ENCODE assay signal across 26 cellular contexts in genomic region chr14:104141621-104142091, GRCh38. TPM values are rescaled to one million over a fixed set of nuclear protein-coding genes. Genes with fewer than 3 reads are reported as not detected.
A peak's percentile ranks its signal among the peaks of the same experiment; 100 is the strongest.
DNase-seq lines count a peak whose midpoint lies in the region; ATAC-seq and TF ChIP-seq lines count a peak whose summit lies in the region.
"Had no signal": no experiment of that assay in that cellular context is flagged by ENCODE, and none has a peak within 500 bp of the region (broad histone marks: within the 10 kb centered on the region; RNA-seq: fewer than 3 reads in every experiment).

No MANE protein-coding gene starts in this region.

- no peak for TF ChIP-seq POLR2A in gastroesophageal sphincter (IDR thresholded peaks at IDR 0.05)

- intact Hi-C loops in activated CD4-positive, alpha-beta T cell treated with anti-CD3 and anti-CD28 coated beads for 36 hours (cut with DNase I, micrococcal nuclease), result no loop called here
- intact Hi-C loops in colonic mucosa (cut with DNase I), result no loop called here

- H3K9me3 ChIP-seq in endodermal cell (ENCODE audit: control insufficient read depth, low read length) (no peaks in the 10 kb centered on the region), gastroesophageal sphincter (no peaks in the 10 kb centered on the region), colonic mucosa (no peaks in the 10 kb centered on the region)
- H3K9me3 ChIP-seq: ascending aorta, heart right ventricle, prostate gland, suprapubic skin had no signal

- CTCF ChIA-PET in activated CD4-positive, alpha-beta T cell treated with anti-CD3 and anti-CD28 coated beads for 36 hours (lab: Charles Lee), result no interaction called here

- no peak for TF ChIP-seq EP300 in gastroesophageal sphincter (IDR thresholded peaks at IDR 0.05)

- H3K9ac ChIP-seq in endodermal cell (ENCODE audit: extremely low read depth, low read length, poor library complexity, severe bottlenecking) (no peak overlapping the region), colonic mucosa (ENCODE audit: low read depth in 2 of 2, low read length in 2 of 2) (no peak overlapping the region)

- no peaks in the 10 kb centered on the region for H3K36me3 Mint-ChIP-seq in activated CD4-positive, alpha-beta T cell treated with anti-CD3 and anti-CD28 coated beads for 36 hours (ENCODE audit: low read depth)
- H3K36me3 Mint-ChIP-seq in endodermal cell (ENCODE audit: low read depth), result peaks cover 9% of the 10 kb centered on the region
- no peaks in the 10 kb centered on the region for H3K36me3 Mint-ChIP-seq in nephron progenitor cell (ENCODE audit: low read depth)
- H3K36me3 Mint-ChIP-seq: CD8-positive, alpha-beta T cell; IgD-negative memory B cell; stimulated activated effector memory CD8-positive, alpha-beta T cell treated with anti-CD3 and anti-CD28 coated beads, Interleukin-12 subunit alpha, Interleukin-12 subunit beta, amount 100 ng/mL, for 72 hours had no signal

- DNase-seq in activated CD4-positive, alpha-beta T cell treated with anti-CD3 and anti-CD28 coated beads for 36 hours, result peak; percentile 6
- DNase-seq in activated CD4-positive, alpha-beta T cell treated with anti-CD3 and anti-CD28 coated beads for 48 hours, result no peak
- DNase-seq in H7 (peak; percentile 41), endodermal cell (peak; percentile 25), nephron progenitor cell (peak; percentile 4), colonic mucosa (no peak)
- DNase-seq: activated CD4-positive, alpha-beta T cell treated with anti-CD3 and anti-CD28 coated beads for 1 hour; activated naive CD4-positive, alpha-beta T cell treated with Interleukin-2 at 50 U/mL for 16 hours; activated T-cell treated with anti-CD3 and anti-CD28 coated beads, Interleukin-2, amount 50 U/mL, for 24 hours; central memory CD4-positive, alpha-beta T cell; DMS 273 treated with DMSO at 0.1 percent for 48 hours; NCI-H1105; NCI-H2081; NCI-H446 treated with DMSO at 0.1 percent for 48 hours had no signal

- no peaks in the 10 kb centered on the region for H3K9me3 Mint-ChIP-seq in activated CD4-positive, alpha-beta T cell treated with anti-CD3 and anti-CD28 coated beads for 36 hours (ENCODE audit: low read depth)
- H3K9me3 Mint-ChIP-seq in endodermal cell (no peaks in the 10 kb centered on the region), nephron progenitor cell (no peaks in the 10 kb centered on the region)
- H3K9me3 Mint-ChIP-seq: activated T-cell treated with anti-CD3 and anti-CD28 coated beads, Interleukin-2, amount 50 U/mL, for 24 hours; CD8-positive, alpha-beta T cell; IgD-negative memory B cell; stimulated activated effector memory CD8-positive, alpha-beta T cell treated with anti-CD3 and anti-CD28 coated beads, Interleukin-12 subunit alpha, Interleukin-12 subunit beta, amount 100 ng/mL, for 72 hours had no signal

- H3K27ac Mint-ChIP-seq in activated CD4-positive, alpha-beta T cell treated with anti-CD3 and anti-CD28 coated beads for 36 hours, result no peak overlapping the region
- no peak overlapping the region for H3K27ac Mint-ChIP-seq in endodermal cell
- no peak overlapping the region for H3K27ac Mint-ChIP-seq in nephron progenitor cell
- H3K27ac Mint-ChIP-seq: activated T-cell treated with anti-CD3 and anti-CD28 coated beads, Interleukin-2, amount 50 U/mL, for 24 hours; CD8-positive, alpha-beta T cell; IgD-negative memory B cell; stimulated activated effector memory CD8-positive, alpha-beta T cell treated with anti-CD3 and anti-CD28 coated beads, Interleukin-12 subunit alpha, Interleukin-12 subunit beta, amount 100 ng/mL, for 72 hours had no signal

- H3K4me1 Mint-ChIP-seq in activated CD4-positive, alpha-beta T cell treated with anti-CD3 and anti-CD28 coated beads for 36 hours, result peaks cover 4% of the 10 kb centered on the region
- H3K4me1 Mint-ChIP-seq in endodermal cell, result peaks cover 21% of the 10 kb centered on the region
- peaks cover 26% of the 10 kb centered on the region for H3K4me1 Mint-ChIP-seq in nephron progenitor cell

- POLR2A ChIA-PET in activated CD4-positive, alpha-beta T cell treated with anti-CD3 and anti-CD28 coated beads for 36 hours (lab: Charles Lee), result no interaction called here

- no peak overlapping the region for H3K4me3 ChIP-seq in H7 (ENCODE audit: insufficient read depth, low read depth, low read length)
- H3K4me3 ChIP-seq in endodermal cell (ENCODE audit: low read length), result no peak overlapping the region
- no peak overlapping the region for H3K4me3 ChIP-seq in gastroesophageal sphincter
- no peak overlapping the region for H3K4me3 ChIP-seq in colonic mucosa
- H3K4me3 ChIP-seq: ascending aorta, prostate gland, smooth muscle cell, suprapubic skin had no signal

- H3K27me3 ChIP-seq in H7 (ENCODE audit: control insufficient read depth, insufficient read depth, low read length) (peaks cover 17% of the 10 kb centered on the region), endodermal cell (ENCODE audit: control insufficient read depth, insufficient read depth, low read length, poor library complexity, severe bottlenecking) (peaks cover 8% of the 10 kb centered on the region), gastroesophageal sphincter (peaks cover 77% of the 10 kb centered on the region), colonic mucosa (peaks cover 7% of the 10 kb centered on the region)

- H3K27ac ChIP-seq in endodermal cell (ENCODE audit: low read depth, low read length) (no peak overlapping the region), gastroesophageal sphincter (no peak overlapping the region), colonic mucosa (no peak overlapping the region)
- H3K27ac ChIP-seq: ascending aorta, epithelial cell of prostate, heart right ventricle, prostate gland, suprapubic skin had no signal

- ATAC-seq in activated CD4-positive, alpha-beta T cell treated with anti-CD3 and anti-CD28 coated beads for 36 hours, result no peak
- ATAC-seq in HG03135 (IDR thresholded peaks at IDR 0.05; ENCODE audit: unreplicated experiment) (no peak), gastroesophageal sphincter (no peak)
- ATAC-seq: CD8-positive, alpha-beta T cell; heart right ventricle; stimulated activated effector memory CD8-positive, alpha-beta T cell treated with anti-CD3 and anti-CD28 coated beads, Interleukin-12 subunit alpha, Interleukin-12 subunit beta, amount 100 ng/mL, for 72 hours had no signal

- WGBS in endodermal cell (ENCODE audit: insufficient coverage in 1 of 2, insufficient read length in 1 of 2), 2 experiments, result 93 to 94% methylated on average over 11 to 15 of the region's 15 CpGs
- no CpG with 5 or more reads among the region's 15 CpGs for WGBS in gastroesophageal sphincter (ENCODE audit: low coverage in 1 of 2), 2 donors

- TF ChIP-seq CTCF in endodermal cell (conservative IDR thresholded peaks at IDR 0.05), result no peak
- no peak for TF ChIP-seq CTCF in nephron progenitor cell (IDR thresholded peaks at IDR 0.05)
- TF ChIP-seq CTCF in gastroesophageal sphincter (IDR thresholded peaks at IDR 0.05), result no peak
- no peak for TF ChIP-seq CTCF in colonic mucosa (IDR thresholded peaks at IDR 0.05)

- H3K4me3 Mint-ChIP-seq in activated CD4-positive, alpha-beta T cell treated with anti-CD3 and anti-CD28 coated beads for 36 hours, result no peak overlapping the region
- H3K4me3 Mint-ChIP-seq in endodermal cell (no peak overlapping the region), nephron progenitor cell (no peak overlapping the region)
- H3K4me3 Mint-ChIP-seq: activated T-cell treated with anti-CD3 and anti-CD28 coated beads, Interleukin-2, amount 50 U/mL, for 24 hours; CD8-positive, alpha-beta T cell; stimulated activated effector memory CD8-positive, alpha-beta T cell treated with anti-CD3 and anti-CD28 coated beads, Interleukin-12 subunit alpha, Interleukin-12 subunit beta, amount 100 ng/mL, for 72 hours had no signal

- peaks cover 11% of the 10 kb centered on the region for H3K27me3 Mint-ChIP-seq in activated CD4-positive, alpha-beta T cell treated with anti-CD3 and anti-CD28 coated beads for 36 hours
- peaks cover 8% of the 10 kb centered on the region for H3K27me3 Mint-ChIP-seq in endodermal cell (ENCODE audit: insufficient read depth)
- H3K27me3 Mint-ChIP-seq in nephron progenitor cell (ENCODE audit: low read depth, poor library complexity), result peaks cover 50% of the 10 kb centered on the region

- H3K36me3 ChIP-seq in H7 (replicated peaks; ENCODE audit: control insufficient read depth, insufficient read depth, low read length), result no peaks in the 10 kb centered on the region; the same call in none of the 2 replicates
- H3K36me3 ChIP-seq in endodermal cell (ENCODE audit: control insufficient read depth, insufficient read depth, low read length), result peaks cover 4% of the 10 kb centered on the region
- H3K36me3 ChIP-seq in gastroesophageal sphincter, result no peaks in the 10 kb centered on the region
- no peaks in the 10 kb centered on the region for H3K36me3 ChIP-seq in colonic mucosa
- H3K36me3 ChIP-seq: ascending aorta, heart right ventricle, prostate gland, suprapubic skin had no signal

- H3K4me1 ChIP-seq in endodermal cell (ENCODE audit: control insufficient read depth, insufficient read depth, low read length) (peaks cover 4% of the 10 kb centered on the region), gastroesophageal sphincter (peaks cover 0 to 30% (median 20%) of the 10 kb centered on the region in 3 donors), colonic mucosa (peaks cover 6% of the 10 kb centered on the region)

RNA-seq across cellular contexts. Expression of gene KIF26A, which starts 3.3 kb away (rescaled TPM):
- under 1 TPM; 0.21 to 0.28 TPM for total RNA-seq in activated CD4-positive, alpha-beta T cell treated with anti-CD3 and anti-CD28 coated beads for 36 hours
- 59.2 and 61.0 TPM in 2 replicates for total RNA-seq in H7 (2014; rRNA removed; shearing (Covaris generic))
- total RNA-seq in endodermal cell (10 to 100 TPM; 36.7 to 54.8 TPM), gastroesophageal sphincter (1 to 10 TPM; 2.2 to 6.9 (median 2.9) TPM), colonic mucosa (10 to 100 TPM in 1 of 2 donors, 1 to 10 TPM in 1; 6.6 to 20.0 TPM)
- 9.9 TPM for polyA plus RNA-seq in endodermal cell (2013, experiment 1 of 2)
- polyA plus RNA-seq in endodermal cell (2013, experiment 2 of 2), result 8.4 TPM
- polyA plus RNA-seq: IgD-negative memory B cell had no signal

RNA-seq across cellular contexts. Expression of gene ASPG, which starts 56.2 kb away (rescaled TPM):
- total RNA-seq in activated CD4-positive, alpha-beta T cell treated with anti-CD3 and anti-CD28 coated beads for 36 hours, result not detected
- 0.17 and 2.9 TPM in 2 replicates for total RNA-seq in H7 (2014; rRNA removed; shearing (Covaris generic))
- total RNA-seq in endodermal cell (1 to 10 TPM in 1 of 2 donors, under 1 TPM in 1; 0.71 to 1.4 TPM), gastroesophageal sphincter (1 to 10 TPM in 1 of 4 donors, under 1 TPM in 1, not detected in 2; 0.13 to 1.1 TPM), colonic mucosa (1 to 10 TPM; 1.4 to 7.5 TPM)
- polyA plus RNA-seq in endodermal cell (2013, experiment 1 of 2), result 0.32 TPM
- polyA plus RNA-seq in endodermal cell (2013, experiment 2 of 2), result 0.33 TPM
- total RNA-seq: A172; ascending aorta; CD8-positive, alpha-beta T cell had no signal
- polyA plus RNA-seq: IgD-negative memory B cell had no signal

Comparison
In these comparisons a context has a peak if more than half of its experiments do, and no peak if none do; other contexts are left out.
1. DNase-seq: peak in activated CD4-positive, alpha-beta T cell treated with anti-CD3 and anti-CD28 coated beads for 36 hours (single experiment), H7 (single experiment), endodermal cell (single experiment) and nephron progenitor cell (single experiment); none in activated CD4-positive, alpha-beta T cell treated with anti-CD3 and anti-CD28 coated beads for 48 hours (single experiment) and colonic mucosa (single experiment).